16 cellular contexts compared by ENCODE assay signal in genomic region chr13:48436661-48437242, GRCh38. TPM values are rescaled to one million over a fixed set of nuclear protein-coding genes. Genes with fewer than 3 reads are reported as not detected.
A peak's percentile ranks its signal among the peaks of the same experiment; 100 is the strongest.
DNase-seq lines count a peak whose midpoint lies in the region; ATAC-seq and TF ChIP-seq lines count a peak whose summit lies in the region.
"Had no signal": no experiment of that assay in that cellular context is flagged by ENCODE, and none has a peak within 500 bp of the region (broad histone marks: within the 10 kb centered on the region; RNA-seq: fewer than 3 reads in every experiment).

No MANE protein-coding gene starts in this region.

- TF ChIP-seq CTCF in epithelial cell of esophagus (IDR thresholded peaks at IDR 0.05; ENCODE audit: insufficient read depth, low read depth, low read length, missing control alignments) (no peak), vagina (IDR thresholded peaks at IDR 0.05) (no peak), brain microvascular endothelial cell (IDR thresholded peaks at IDR 0.05; ENCODE audit: low read depth, low read length, missing control alignments) (no peak)

- no peak for TF ChIP-seq POLR2A in vagina (IDR thresholded peaks at IDR 0.05)

- H3K27me3 ChIP-seq in mucosa of stomach (ENCODE audit: control insufficient read depth, insufficient read depth, low read length): no peaks in the 10 kb centered on the region
- no peaks in the 10 kb centered on the region for H3K27me3 ChIP-seq in vagina
- no peaks in the 10 kb centered on the region for H3K27me3 ChIP-seq in brain microvascular endothelial cell (replicated peaks)

- H3K9ac ChIP-seq in mucosa of stomach (ENCODE audit: low read length): peak overlapping the region; percentile 24

- H3K4me3 ChIP-seq in epithelial cell of esophagus (ENCODE audit: low read length) (peak overlapping the region; percentile 1), mucosa of stomach (ENCODE audit: low read length) (no peak overlapping the region), vagina (no peak overlapping the region), brain microvascular endothelial cell (ENCODE audit: low read depth, low read length) (no peak overlapping the region)
- H3K4me3 ChIP-seq: PC-9 had no signal

- H3K27ac ChIP-seq in vagina: peak overlapping the region; percentile 51
- no peak overlapping the region for H3K27ac ChIP-seq in brain microvascular endothelial cell
- H3K27ac ChIP-seq: PC-9 had no signal

- H3K4me1 ChIP-seq in mucosa of stomach (ENCODE audit: control insufficient read depth, insufficient read depth, low read length): peaks cover 29% of the 10 kb centered on the region
- H3K4me1 ChIP-seq in vagina: peaks cover 33% of the 10 kb centered on the region

- H3K9me3 ChIP-seq in mucosa of stomach (ENCODE audit: control insufficient read depth, low read length) (no peaks in the 10 kb centered on the region), vagina (no peaks in the 10 kb centered on the region)

- H3K36me3 ChIP-seq in mucosa of stomach (ENCODE audit: control insufficient read depth, insufficient read depth, low read length): no peaks in the 10 kb centered on the region
- no peaks in the 10 kb centered on the region for H3K36me3 ChIP-seq in vagina
- H3K36me3 ChIP-seq in brain microvascular endothelial cell (replicated peaks): no peaks in the 10 kb centered on the region

- no peak for DNase-seq in Right ventricle myocardium inferior (ENCODE audit: missing footprints)
- DNase-seq in left cardiac atrium: no peak
- peak; percentile 59 for DNase-seq in epithelial cell of esophagus (ENCODE audit: low read depth)
- no peak for DNase-seq in vagina (ENCODE audit: extremely low spot score in 2 of 2)
- DNase-seq in brain microvascular endothelial cell: no peak
- DNase-seq in NCI-H1694 (lab: John Stamatoyannopoulos, UW): no peak
- DNase-seq: COR-L47; effector CD8-positive, alpha-beta T cell; H7; KG1; natural killer cell; NCI-H1417 treated with DMSO at 0.1 percent for 48 hours; NCI-H510A treated with DMSO at 0.1 percent for 48 hours; PC-9 had no signal

- ATAC-seq in Right ventricle myocardium inferior: peak; percentile 5
- ATAC-seq in left cardiac atrium: no peak
- no peak for ATAC-seq in GM18907 (IDR thresholded peaks at IDR 0.05; ENCODE audit: unreplicated experiment)
- ATAC-seq: natural killer cell had no signal

- in situ Hi-C loops in brain microvascular endothelial cell (cut with HindIII; ENCODE audit: low pct_ligation_motif_present, low sequenced_read_pairs): no loop called here

- intact Hi-C loops in Right ventricle myocardium inferior (cut with DNase I) (no loop called here), left cardiac atrium (cut with DNase I) (no loop called here), vagina (cut with DNase I) (no loop called here)

RNA-seq across cellular contexts. Expression of gene LPAR6, which starts 23.8 kb away (rescaled TPM):
- total RNA-seq in Right ventricle myocardium inferior (14.8 TPM), left cardiac atrium (10 to 100 TPM; 13.5 to 15.0 TPM), vagina (43.2 TPM)
